In genomic region chr14:61322799-61323290, GRCh38 we compare ENCODE assay signal across 8 cellular contexts. TPM values are rescaled to one million over a fixed set of nuclear protein-coding genes. Genes with fewer than 3 reads are reported as not detected.
DNase-seq lines count a peak whose midpoint lies in the region; ATAC-seq and TF ChIP-seq lines count a peak whose summit lies in the region.

No MANE protein-coding gene starts in this region.

- 11 to 31% (median 19%) methylated on average over 13 of the region's 13 CpGs for WGBS in ovary, 3 donors

- H3K4me3 Mint-ChIP-seq in T-helper 2 cell treated with Interferon-gamma antibody and Interleukin-4, amounts not matched to agents 5 μg/mL and 100 μg/mL, for 36 hours: peak overlapping the region; percentile 99
- H3K4me3 Mint-ChIP-seq in effector memory CD8-positive, alpha-beta T cell: no peak overlapping the region

- peaks cover 2% of the 10 kb centered on the region for H3K4me1 ChIP-seq in ovary (ENCODE audit: insufficient read depth)

- no peak for TF ChIP-seq POLR2A in ovary (IDR thresholded peaks at IDR 0.05)

- H3K27ac Mint-ChIP-seq in T-helper 2 cell treated with Interferon-gamma antibody and Interleukin-4, amounts not matched to agents 5 μg/mL and 100 μg/mL, for 36 hours: peak overlapping the region; percentile 93
- H3K27ac Mint-ChIP-seq in effector memory CD8-positive, alpha-beta T cell: peak overlapping the region; percentile 93 to 95

- peak; percentile 74 for DNase-seq in NCI-H748 (lab: John Stamatoyannopoulos, UW; ENCODE audit: unreplicated experiment)
- DNase-seq in NCI-H748 treated with DMSO at 0.1 percent for 48 hours (lab: John Stamatoyannopoulos, UW): no peak
- peak; percentile 42 for DNase-seq in T-helper 2 cell treated with Interferon-gamma antibody and Interleukin-4, amounts not matched to agents 5 μg/mL and 100 μg/mL, for 36 hours (ENCODE audit: low spot score)
- no peak for DNase-seq in effector memory CD8-positive, alpha-beta T cell
- no peak for DNase-seq in ovary
- DNase-seq in RKO (ENCODE audit: low spot score): no peak
- DNase-seq in amniotic stem cell (lab: John Stamatoyannopoulos, UW): no peak
- no peak for DNase-seq in NCI-H128 (lab: John Stamatoyannopoulos, UW; ENCODE audit: unreplicated experiment)

- no peaks in the 10 kb centered on the region for H3K27me3 Mint-ChIP-seq in T-helper 2 cell treated with Interferon-gamma antibody and Interleukin-4, amounts not matched to agents 5 μg/mL and 100 μg/mL, for 36 hours (ENCODE audit: low read depth)
- H3K27me3 Mint-ChIP-seq in effector memory CD8-positive, alpha-beta T cell: no peaks in the 10 kb centered on the region

- peaks cover 8% of the 10 kb centered on the region for H3K9me3 Mint-ChIP-seq in T-helper 2 cell treated with Interferon-gamma antibody and Interleukin-4, amounts not matched to agents 5 μg/mL and 100 μg/mL, for 36 hours
- H3K9me3 Mint-ChIP-seq in effector memory CD8-positive, alpha-beta T cell: no peaks in the 10 kb centered on the region

- no peaks in the 10 kb centered on the region for H3K27me3 ChIP-seq in ovary

- TF ChIP-seq CTCF in ovary (IDR thresholded peaks at IDR 0.05): no peak

- no peak for TF ChIP-seq EP300 in ovary (IDR thresholded peaks at IDR 0.05)

- intact Hi-C loops in ovary (cut with DNase I): no loop called here

- no peak overlapping the region for H3K27ac ChIP-seq in ovary

- H3K36me3 Mint-ChIP-seq in T-helper 2 cell treated with Interferon-gamma antibody and Interleukin-4, amounts not matched to agents 5 μg/mL and 100 μg/mL, for 36 hours (ENCODE audit: low read depth): peaks cover 48% of the 10 kb centered on the region
- H3K36me3 Mint-ChIP-seq in effector memory CD8-positive, alpha-beta T cell (ENCODE audit: insufficient read depth): peaks cover 39% of the 10 kb centered on the region

- peak; percentile 36 for ATAC-seq in effector memory CD8-positive, alpha-beta T cell (replicated peaks)

- peak overlapping the region; percentile 34 for H3K4me3 ChIP-seq in ovary

- H3K4me1 Mint-ChIP-seq in T-helper 2 cell treated with Interferon-gamma antibody and Interleukin-4, amounts not matched to agents 5 μg/mL and 100 μg/mL, for 36 hours (ENCODE audit: low read depth): peaks cover 38% of the 10 kb centered on the region
- H3K4me1 Mint-ChIP-seq in effector memory CD8-positive, alpha-beta T cell (ENCODE audit: low read depth in 2 of 2): peaks cover 27 to 31% of the 10 kb centered on the region in 2 donors

- no peaks in the 10 kb centered on the region for H3K9me3 ChIP-seq in ovary

- H3K36me3 ChIP-seq in ovary: no peaks in the 10 kb centered on the region

RNA-seq across cellular contexts. Expression of gene PRKCH, which starts 1.5 kb away (rescaled TPM):
- 10 to 100 TPM in 5 of 7 donors, 1 to 10 TPM in 2; 8.4 to 47.6 (median 15.9) TPM for total RNA-seq in ovary
- polyA plus RNA-seq in ovary: 10 to 100 TPM; 11.4 to 32.5 TPM

RNA-seq across cellular contexts. Expression of gene TMEM30B, which starts 41.7 kb away (rescaled TPM):
- 10 to 100 TPM in 1 of 7 donors, 1 to 10 TPM in 6; 1.2 to 35.3 (median 3.5) TPM for total RNA-seq in ovary
- polyA plus RNA-seq in ovary: 1 to 10 TPM; 2.3 to 5.4 TPM

Comparison
In these comparisons a context has a peak if more than half of its experiments do, and no peak if none do; other contexts are left out.
1. DNase-seq: peak in NCI-H748 (single experiment) and T-helper 2 cell treated with Interferon-gamma antibody and Interleukin-4, amounts not matched to agents 5 μg/mL and 100 μg/mL, for 36 hours (single experiment); none in NCI-H748 treated with DMSO at 0.1 percent for 48 hours (single experiment), effector memory CD8-positive, alpha-beta T cell (0 of 3), ovary (0 of 5), RKO (single experiment), amniotic stem cell (single experiment) and NCI-H128 (single experiment).